ENCODE assay signal across 10 cellular contexts in the genomic region with DNA sequence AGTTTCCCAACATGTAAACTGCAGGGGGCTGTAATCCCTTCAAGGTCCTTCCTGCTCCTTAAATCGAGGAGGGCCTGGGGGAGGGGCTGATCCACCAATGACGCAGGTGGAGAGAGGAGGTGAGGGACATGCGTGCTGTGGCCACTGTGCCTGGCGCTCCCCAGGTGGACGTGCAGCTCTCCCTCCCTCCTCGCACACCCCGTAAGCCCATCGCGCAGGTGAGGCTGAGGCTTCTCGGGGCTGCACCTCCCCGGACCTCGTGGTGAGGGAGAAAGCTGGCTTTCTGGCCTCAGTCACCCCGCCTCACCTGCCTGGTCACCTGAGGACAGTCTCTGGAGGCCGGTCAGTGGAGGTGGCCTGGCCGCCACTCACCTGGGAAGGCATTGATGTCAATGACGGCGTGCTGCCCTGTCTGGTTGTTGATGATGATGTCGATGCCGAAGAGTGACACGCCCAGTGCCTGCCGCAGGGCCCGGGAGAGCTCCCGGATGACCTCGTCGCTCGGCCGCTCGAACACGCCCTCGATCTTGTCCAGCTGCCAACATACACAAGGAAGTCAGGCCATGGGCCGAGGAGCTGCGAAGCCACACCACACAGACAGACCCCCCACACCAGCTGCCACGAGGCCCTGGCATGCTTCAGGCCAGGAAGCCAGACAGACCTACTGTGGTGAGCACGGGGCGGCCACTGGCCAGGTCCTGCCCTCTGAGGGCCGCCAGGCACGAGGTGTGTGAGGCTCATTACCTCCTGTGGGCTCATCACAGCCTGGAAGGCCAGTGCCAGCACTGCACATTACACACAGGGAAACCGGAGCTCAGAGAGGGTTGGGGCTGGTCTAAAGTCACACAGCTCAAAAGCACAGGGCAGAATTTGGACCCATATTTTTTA. TPM values are rescaled to one million over a fixed set of nuclear protein-coding genes. Genes with fewer than 3 reads are reported as not detected.
DNase-seq lines count a peak whose midpoint lies in the region; ATAC-seq, FAIRE-seq and TF ChIP-seq lines count a peak whose summit lies in the region.
"Had no signal": no experiment of that assay in that cellular context is flagged by ENCODE, and none has a peak within 500 bp of the region (broad histone marks: within the 10 kb centered on the region; RNA-seq: fewer than 3 reads in every experiment).

No MANE protein-coding gene starts in this region.

- BruUV-seq in K562 (replicated peaks; lab: Mats Ljungman, UMichigan): no TSS peak

- H3K4me1 Mint-ChIP-seq in type B pancreatic cell (ENCODE audit: unreplicated experiment): no peaks in the 10 kb centered on the region

- TF ChIP-seq EP300 in K562 (IDR thresholded peaks at IDR 0.05; ENCODE audit: low read length): no peak

- H3K27ac ChIP-seq in K562 (ENCODE audit: extremely low read depth, low read depth, low read length): no peak overlapping the region

- no peaks in the 10 kb centered on the region for H3K9me3 ChIP-seq in K562 (replicated peaks; ENCODE audit: control insufficient read depth, insufficient read depth, low read depth, low read length)

- TF ChIP-seq POLR2A in K562 (conservative IDR thresholded peaks at IDR 0.05): no peak

- H3K27me3 Mint-ChIP-seq in type B pancreatic cell: no peaks in the 10 kb centered on the region

- peaks cover 7% of the 10 kb centered on the region for H3K9me1 ChIP-seq in K562 (ENCODE audit: control insufficient read depth, insufficient read depth, low read length)

- H3K4me3 Mint-ChIP-seq in type B pancreatic cell: no peak overlapping the region

- H3K9ac ChIP-seq in K562 (ENCODE audit: insufficient read depth in 1 of 2, low read depth in 2 of 2, low read length in 2 of 2): no peak overlapping the region; a peak in 1 of 4 replicates

- WGBS in K562 (ENCODE audit: insufficient coverage, low coverage, missing lambda C conversion rate): 79% methylated on average over 18 of the region's 38 CpGs

- in situ Hi-C loops in K562 (cut with MboI): no loop called here

- intact Hi-C loops in K562 (cut with micrococcal nuclease): no loop called here

- no peak overlapping the region for H3K4me2 ChIP-seq in K562 (ENCODE audit: insufficient read depth, low read length)

- peaks cover 0 to 33% of the 10 kb centered on the region in 2 experiments; a peak in 3 of 5 replicates for H3K4me1 ChIP-seq in K562 (replicated peaks in 1 of 2; ENCODE audit: control insufficient read depth in 2 of 2, insufficient read depth in 2 of 2, low read length in 2 of 2)

- no peak for ATAC-seq in K562

- H3K4me3 ChIP-seq in K562: no peak overlapping the region

- no peaks in the 10 kb centered on the region for H4K20me1 ChIP-seq in K562 (replicated peaks; ENCODE audit: control insufficient read depth, insufficient read depth, low read length)

- no peak for TF ChIP-seq CTCF in K562 (IDR thresholded peaks at IDR 0.05 in 2 of 3, conservative IDR thresholded peaks at IDR 0.05 in 1 of 3; ENCODE audit: insufficient read depth in 2 of 3, low read depth in 1 of 3, low read length in 3 of 3)
- no peak for TF ChIP-seq CTCF in type B pancreatic cell (conservative IDR thresholded peaks at IDR 0.05)
- no peak for TF ChIP-seq CTCF in D721Med (IDR thresholded peaks at IDR 0.05; ENCODE audit: insufficient read depth, missing control alignments)

- TF ChIP-seq RAD21 in K562 (CRISPR knock-in tag; conservative IDR thresholded peaks at IDR 0.05 in 1 of 2, IDR thresholded peaks at IDR 0.05 in 1 of 2): no peak

- H3K27me3 ChIP-seq in K562 (ENCODE audit: control insufficient read depth in 2 of 2, insufficient read depth in 2 of 2, low read length in 2 of 2): no peaks in the 10 kb centered on the region

- no peak overlapping the region for H2AFZ ChIP-seq in K562 (ENCODE audit: low read depth, low read length)

- H3K36me3 ChIP-seq in K562 (ENCODE audit: control insufficient read depth, insufficient read depth, low read length): peaks cover 2% of the 10 kb centered on the region; the same call in 1 of the 3 replicates

- POLR2A ChIA-PET in K562 (lab: Yijun Ruan, JAX): interaction anchor here (0.6 kb wide), 1 partner anchor 369 kb away, joined by 3 read pairs; no protein-coding TSS in a partner anchor

- no peaks in the 10 kb centered on the region for H3K36me3 Mint-ChIP-seq in type B pancreatic cell

- peak overlapping the region; percentile 48 for H3K27ac Mint-ChIP-seq in type B pancreatic cell

- CTCF ChIA-PET in K562 (lab: Yijun Ruan, JAX; ENCODE audit: low intra/inter-chr PET ratio): no interaction called here

- no peaks in the 10 kb centered on the region for H3K9me3 Mint-ChIP-seq in type B pancreatic cell

- H3K79me2 ChIP-seq in K562 (ENCODE audit: control insufficient read depth, insufficient read depth, low read length): no peaks in the 10 kb centered on the region

- DNase-seq in SIG-M5 treated with dmso at 0.1 percent for 504 hours (lab: John Stamatoyannopoulos, UW; ENCODE audit: unreplicated experiment) (peak; percentile 54), SIG-M5 (lab: John Stamatoyannopoulos, UW) (no peak), K562 (ENCODE audit: extremely low read depth in 1 of 4, low spot score in 3 of 4) (no peak), islet precursor cell (peak; percentile 75), type B pancreatic cell (ENCODE audit: extremely low spot score, unreplicated experiment) (no peak), NCI-H510A (lab: John Stamatoyannopoulos, UW) (no peak), D721Med (ENCODE audit: insufficient read length, low spot score) (no peak), NCI-H128 (lab: John Stamatoyannopoulos, UW; ENCODE audit: unreplicated experiment) (no peak)
- DNase-seq: activated T-cell treated with anti-CD3 and anti-CD28 coated beads, Interleukin-2, amount 50 U/mL, for 48 hours had no signal

- FAIRE-seq in K562 (lab: Jason Lieb, UNC): no peak
- no peak for FAIRE-seq in D721Med (lab: Jason Lieb, UNC)

TF ChIP-seq in K562, 482 proteins besides CTCF, POLR2A, EP300 and RAD21:
- TF ChIP-seq SREBF1 (IDR thresholded peaks at IDR 0.05; ENCODE audit: borderline replicate concordance, low read depth, low read length): no peak
- peak; percentile 46 for TF ChIP-seq ZFP36 (IDR thresholded peaks at IDR 0.05; ENCODE audit: low read depth, low read length, partially characterized antibody)

RNA-seq across cellular contexts. Expression of gene CHGA, which starts 23.3 kb away (rescaled TPM):
- total RNA-seq in K562 (2011; cell fraction: chromatin; rRNA removed; ENCODE audit: low replicate concordance): not detected in 2 replicates
- total RNA-seq in K562 (2011; cell fraction: nucleolus; rRNA removed): not detected in 2 replicates
- total RNA-seq in K562 (2011; cell fraction: nucleoplasm; rRNA removed): not detected in 2 replicates
- total RNA-seq in K562 (2014; rRNA removed): not detected in 2 replicates
- total RNA-seq in K562 (2014; rRNA removed; fragmentation: Illumina TruSeq; extraction: Trizol): not detected in 2 replicates
- not detected in 2 replicates for total RNA-seq in K562 (2015; rRNA removed; fragmentation: Illumina TruSeq; extraction: Trizol)
- total RNA-seq in K562 (2021): 0.20 TPM in 1 of 2 replicates, not detected in the other
- not detected in 2 replicates for polyA plus RNA-seq in K562 (2011; rRNA removed)
- polyA plus RNA-seq in K562 (2011; cell fraction: cytosol; rRNA removed): not detected in 2 replicates
- not detected in 2 replicates for polyA plus RNA-seq in K562 (2011; cell fraction: nucleus; rRNA removed)
- not detected in 2 replicates for polyA plus RNA-seq in K562 (2012)
- not detected in 2 replicates for polyA plus RNA-seq in K562 (2014; fragmentation: Illumina TruSeq; extraction: Trizol)
- polyA plus RNA-seq in K562 (2014; fragmentation: Nextera tagmentation; extraction: Ambion mirVana): not detected
- polyA plus RNA-seq in K562 (2014; rRNA removed): not detected in 2 replicates
- polyA minus RNA-seq in K562 (2011; rRNA and poly(A)+ RNA removed): not detected in 2 replicates
- polyA minus RNA-seq in K562 (2011; cell fraction: cytosol; rRNA and poly(A)+ RNA removed): not detected in 2 replicates
- not detected in 2 replicates for polyA minus RNA-seq in K562 (2011; cell fraction: nucleus; rRNA and poly(A)+ RNA removed)
- 1,527 and 3,424 TPM in 2 replicates for total RNA-seq in type B pancreatic cell (ENCODE audit: low replicate concordance)
- polyA plus RNA-seq: AG04450 had no signal

Comparison
In these comparisons a context has a peak if more than half of its experiments do, and no peak if none do; other contexts are left out.
1. DNase-seq: peak in SIG-M5 treated with dmso at 0.1 percent for 504 hours (single experiment) and islet precursor cell (single experiment); none in SIG-M5 (single experiment), K562 (0 of 4), type B pancreatic cell (single experiment), NCI-H510A (single experiment), D721Med (single experiment) and NCI-H128 (single experiment).
2. RNA of gene CHGA, which starts 23.3 kb away (total RNA-seq): 1,527 to 3,424 TPM in type B pancreatic cell; 0.20 TPM in K562; every median in the first group is over 1,000 times any median in the second.